In genomic region chr10:23157691-23158369, GRCh38 we compare ENCODE assay signal across 8 cellular contexts. TPM values are rescaled to one million over a fixed set of nuclear protein-coding genes. Genes with fewer than 3 reads are reported as not detected.
A peak's percentile ranks its signal among the peaks of the same experiment; 100 is the strongest.
DNase-seq lines count a peak whose midpoint lies in the region; ATAC-seq and TF ChIP-seq lines count a peak whose summit lies in the region.

No MANE protein-coding gene starts in this region.

- peaks cover 16 to 39% (median 34%) of the 10 kb centered on the region in 5 donors for H3K27me3 Mint-ChIP-seq in naive thymus-derived CD4-positive, alpha-beta T cell
- peaks cover 42% of the 10 kb centered on the region for H3K27me3 Mint-ChIP-seq in progenitor cell of endocrine pancreas

- no peaks in the 10 kb centered on the region for H4K20me1 ChIP-seq in BLaER1

- intact Hi-C loops in naive thymus-derived CD4-positive, alpha-beta T cell (cut with micrococcal nuclease) = loop anchor here (1.0 to 2.0 kb wide), 11 partner anchors 61 to 1361 kb away; no protein-coding TSS in a partner anchor

- POLR2A ChIA-PET in naive thymus-derived CD4-positive, alpha-beta T cell (lab: Charles Lee) = no interaction called here

- in situ Hi-C loops in GM13976 (cut with MboI; ENCODE audit: low sequenced_read_pairs, unreplicated experiment) = loop anchor here (25.0 kb wide), 2 partner anchors 129 to 379 kb away; no protein-coding TSS in a partner anchor

- H3K27ac Mint-ChIP-seq in naive thymus-derived CD4-positive, alpha-beta T cell = no peak overlapping the region
- H3K27ac Mint-ChIP-seq in progenitor cell of endocrine pancreas = no peak overlapping the region

- peak overlapping the region; percentile 60 for H3K4me2 ChIP-seq in BLaER1

- ATAC-seq in HG02884 (IDR thresholded peaks at IDR 0.05; ENCODE audit: unreplicated experiment) = peak; percentile 74
- peak; percentile 60 for ATAC-seq in naive thymus-derived CD4-positive, alpha-beta T cell

- H3K4me1 Mint-ChIP-seq in naive thymus-derived CD4-positive, alpha-beta T cell = peaks cover 0 to 22% (median 0%) of the 10 kb centered on the region in 7 donors
- H3K4me1 Mint-ChIP-seq in progenitor cell of endocrine pancreas (ENCODE audit: low read depth) = peaks cover 7% of the 10 kb centered on the region

- peak; percentile 38 for TF ChIP-seq CTCF in GM13976 (IDR thresholded peaks at IDR 0.05; ENCODE audit: borderline replicate concordance, control extremely low read depth, extremely low read depth, insufficient read depth, missing control alignments)
- TF ChIP-seq CTCF in progenitor cell of endocrine pancreas (IDR thresholded peaks at IDR 0.05; ENCODE audit: unreplicated experiment) = no peak

- peak overlapping the region in 1 of 10 donors; percentile 30 for H3K4me3 Mint-ChIP-seq in naive thymus-derived CD4-positive, alpha-beta T cell
- no peak overlapping the region for H3K4me3 Mint-ChIP-seq in progenitor cell of endocrine pancreas (ENCODE audit: low read depth)

- no peak overlapping the region for H3K27ac ChIP-seq in BLaER1
- H3K27ac ChIP-seq in naive thymus-derived CD4-positive, alpha-beta T cell (ENCODE audit: low read depth, low read length) = no peak overlapping the region

- H3K4me3 ChIP-seq in BLaER1 = no peak overlapping the region; the same call in 1 of the 2 replicates
- H3K4me3 ChIP-seq in naive thymus-derived CD4-positive, alpha-beta T cell (ENCODE audit: low read length) = no peak overlapping the region

- H3K36me3 ChIP-seq in BLaER1 = no peaks in the 10 kb centered on the region
- H3K36me3 ChIP-seq in naive thymus-derived CD4-positive, alpha-beta T cell (ENCODE audit: control insufficient read depth in 2 of 3, insufficient read depth in 3 of 3, low read length in 3 of 3) = no peaks in the 10 kb centered on the region

- peaks cover 9% of the 10 kb centered on the region for H3K4me1 ChIP-seq in BLaER1
- no peaks in the 10 kb centered on the region for H3K4me1 ChIP-seq in naive thymus-derived CD4-positive, alpha-beta T cell (ENCODE audit: control insufficient read depth in 2 of 2, insufficient read depth in 2 of 2, low read length in 2 of 2)

- no peaks in the 10 kb centered on the region for H3K36me3 Mint-ChIP-seq in naive thymus-derived CD4-positive, alpha-beta T cell
- peaks cover 5% of the 10 kb centered on the region for H3K36me3 Mint-ChIP-seq in progenitor cell of endocrine pancreas (ENCODE audit: insufficient read depth)

- peaks cover 0 to 3% (median 0%) of the 10 kb centered on the region in 11 donors for H3K9me3 Mint-ChIP-seq in naive thymus-derived CD4-positive, alpha-beta T cell
- no peaks in the 10 kb centered on the region for H3K9me3 Mint-ChIP-seq in progenitor cell of endocrine pancreas (ENCODE audit: low read depth)

- DNase-seq in GM13976 (ENCODE audit: low spot score) (peak; percentile 66), NCI-H510A treated with DMSO at 0.1 percent for 48 hours (lab: John Stamatoyannopoulos, UW) (peak; percentile 4), cerebellar cortex (ENCODE audit: low spot score) (peak; percentile 46), UCSD-AML1 (lab: John Stamatoyannopoulos, UW; ENCODE audit: unreplicated experiment) (no peak), progenitor cell of endocrine pancreas (ENCODE audit: low spot score, unreplicated experiment) (no peak)
- peak in 3 of 9 donors; percentile 7 to 11 (median 8) for DNase-seq in naive thymus-derived CD4-positive, alpha-beta T cell

- no peaks in the 10 kb centered on the region for H3K9me3 ChIP-seq in BLaER1
- no peaks in the 10 kb centered on the region for H3K9me3 ChIP-seq in naive thymus-derived CD4-positive, alpha-beta T cell (ENCODE audit: control insufficient read depth in 2 of 3, low read length in 3 of 3)

- no peak overlapping the region for H3K9ac ChIP-seq in BLaER1

- H3K27me3 ChIP-seq in BLaER1 = no peaks in the 10 kb centered on the region
- H3K27me3 ChIP-seq in naive thymus-derived CD4-positive, alpha-beta T cell (ENCODE audit: control insufficient read depth in 2 of 2, insufficient read depth in 2 of 2, low read length in 2 of 2) = no peaks in the 10 kb centered on the region

- CTCF ChIA-PET in naive thymus-derived CD4-positive, alpha-beta T cell (lab: Charles Lee) = interaction anchor here (0.6 to 2.4 kb wide), 10 partner anchors 10 to 1511 kb away, joined by 3 to 10 read pairs (median 3); no protein-coding TSS in a partner anchor

RNA-seq across cellular contexts. Expression of gene PTF1A, which starts 34.3 kb away (rescaled TPM):
- total RNA-seq in naive thymus-derived CD4-positive, alpha-beta T cell = not detected
- not detected for polyA plus RNA-seq in naive thymus-derived CD4-positive, alpha-beta T cell
- 41.3 and 50.7 TPM in 2 replicates for total RNA-seq in progenitor cell of endocrine pancreas

Comparison
In these comparisons a context has a peak if more than half of its experiments do, and no peak if none do; other contexts are left out.
1. DNase-seq: peak in GM13976 (single experiment), NCI-H510A treated with DMSO at 0.1 percent for 48 hours (single experiment) and cerebellar cortex (single experiment); none in UCSD-AML1 (single experiment) and progenitor cell of endocrine pancreas (single experiment).
2. RNA of gene PTF1A, which starts 34.3 kb away (total RNA-seq): 41.3 to 50.7 TPM in progenitor cell of endocrine pancreas; not detected in naive thymus-derived CD4-positive, alpha-beta T cell; every median in the first group is over 10 times any median in the second.